ENCODE assay signal across 1 cellular context in genomic region chr3:149273096-149273751, GRCh38.
TF ChIP-seq lines count a peak whose summit lies in the region.

No MANE protein-coding gene starts in this region.

TF ChIP-seq in GM12878, 131 proteins besides CTCF, POLR2A, EP300 and RAD21 (continued from another document):
- TF ChIP-seq ZNF592 (IDR thresholded peaks at IDR 0.05) (peak; percentile 72; the same call in 1 of the 2 replicates), TBL1XR1 (IDR thresholded peaks at IDR 0.05; ENCODE audit: low read depth, low read length) (0 out of 2 replicates have a peak, but pooled peaks have one; percentile 41), POU2F2 (IDR thresholded peaks at IDR 0.05; ENCODE audit: borderline replicate concordance, low read depth, low read length) (peak; percentile 56; the same call in 1 of the 3 replicates), SMARCA5 (IDR thresholded peaks at IDR 0.05) (peak; percentile 46; the same call in 1 of the 2 replicates), SMC3 (IDR thresholded peaks at IDR 0.05; ENCODE audit: borderline replicate concordance, low read length) (peak; percentile 100), FOXK2 (IDR thresholded peaks at IDR 0.05) (no peak), RUNX3 (IDR thresholded peaks at IDR 0.05; ENCODE audit: low read length) (peak; percentile 45; the same call in 1 of the 2 replicates), BMI1 (IDR thresholded peaks at IDR 0.05; ENCODE audit: borderline replicate concordance) (no peak), NBN (IDR thresholded peaks at IDR 0.05) (peak; percentile 39; the same call in 1 of the 2 replicates), SUPT20H (IDR thresholded peaks at IDR 0.05; ENCODE audit: borderline replicate concordance, control insufficient read depth, low read depth, low read length) (no peak)
